8 cellular contexts compared by ENCODE assay signal in genomic region chr6:144215932-144216667, GRCh38.
DNase-seq lines count a peak whose midpoint lies in the region; ATAC-seq, FAIRE-seq and TF ChIP-seq lines count a peak whose summit lies in the region.

No MANE protein-coding gene starts in this region.

- POLR2A ChIA-PET in H1 (lab: Charles Lee; ENCODE audit: partially characterized antibody) = interaction anchor here (0.7 to 1.4 kb wide), 7 partner anchors 9 to 266 kb away, joined by 3 to 6 read pairs (median 3); partner anchors contain the start of gene UTRN

- H3K27ac ChIP-seq in H1 (ENCODE audit: low read depth, low read length) = peak overlapping the region; percentile 49; the same call in 1 of the 2 replicates
- peak overlapping the region; percentile 70 for H3K27ac ChIP-seq in mesenchymal stem cell (ENCODE audit: low read length, poor library complexity, severe bottlenecking)

- no peaks in the 10 kb centered on the region for H3K36me3 ChIP-seq in H1 (ENCODE audit: control insufficient read depth in 2 of 4, insufficient read depth in 4 of 4, low read length in 3 of 4)
- no peaks in the 10 kb centered on the region for H3K36me3 ChIP-seq in mesenchymal stem cell (ENCODE audit: control insufficient read depth in 1 of 2, insufficient read depth in 2 of 2, low read depth in 1 of 2, low read length in 2 of 2)

- H4K5ac ChIP-seq in H1 (ENCODE audit: insufficient read length, low read depth, low read length) = peak overlapping the region; percentile 86

- peak overlapping the region; percentile 80 for H3K18ac ChIP-seq in H1 (ENCODE audit: extremely low read depth, low read length)
- H3K18ac ChIP-seq in mesenchymal stem cell (ENCODE audit: low read depth in 1 of 2, low read length in 2 of 2) = peak overlapping the region; percentile 25 to 96

- no peaks in the 10 kb centered on the region for H4K20me1 ChIP-seq in H1 (replicated peaks in 1 of 2; ENCODE audit: control insufficient read depth in 1 of 2, insufficient read depth in 2 of 2, low read length in 2 of 2)

- ATAC-seq in GM21381 (IDR thresholded peaks at IDR 0.05; ENCODE audit: unreplicated experiment) = peak; percentile 86
- ATAC-seq in activated CD8-positive, alpha-beta memory T cell treated with anti-CD3 and anti-CD28 coated beads, Interleukin-2, amount 10 ng/mL, durations not matched to agents 7 days and 5 days = peak; percentile 94

- peak overlapping the region; percentile 83 for H4K91ac ChIP-seq in H1 (replicated peaks; ENCODE audit: insufficient read length, low read length)
- H4K91ac ChIP-seq in mesenchymal stem cell (ENCODE audit: low read length) = peak overlapping the region; percentile 20

- H3K4me2 ChIP-seq in H1 (ENCODE audit: insufficient read depth in 1 of 2, low read depth in 2 of 2, low read length in 2 of 2) = peak overlapping the region; percentile 70 to 80
- peak overlapping the region; percentile 46 for H3K4me2 ChIP-seq in mesenchymal stem cell (ENCODE audit: low read length, poor library complexity, severe bottlenecking)

- DNase-seq in Calu3 = peak; percentile 89
- peak; percentile 88 for DNase-seq in HTR-8/SVneo (ENCODE audit: insufficient read length, low spot score)
- peak; percentile 91 to 94 for DNase-seq in NOMO-1 (lab: John Stamatoyannopoulos, UW; ENCODE audit: unreplicated experiment in 2 of 2)
- DNase-seq in activated CD8-positive, alpha-beta memory T cell treated with anti-CD3 and anti-CD28 coated beads, Interleukin-2, amount 10 ng/mL, durations not matched to agents 7 days and 5 days = peak; percentile 94
- DNase-seq in H1 (ENCODE audit: low read depth in 1 of 2, low spot score in 2 of 2) = peak; percentile 93 to 98
- DNase-seq in mesenchymal stem cell = peak; percentile 98
- peak; percentile 74 for DNase-seq in stimulated activated CD8-positive, alpha-beta memory T cell treated with anti-CD3 and anti-CD28 coated beads, Interleukin-12 subunit alpha, Interleukin-12 subunit beta, amount 100 ng/mL, for 24 hours (ENCODE audit: extremely low read depth)

- H3K27ac Mint-ChIP-seq in Calu3 (ENCODE audit: unreplicated experiment) = peak overlapping the region; percentile 99
- H3K27ac Mint-ChIP-seq in activated CD8-positive, alpha-beta memory T cell treated with anti-CD3 and anti-CD28 coated beads, Interleukin-2, amount 10 ng/mL, durations not matched to agents 7 days and 5 days = peak overlapping the region; percentile 91

- CTCF ChIA-PET in Calu3 (lab: Charles Lee) (interaction anchor here (1.4 to 1.6 kb wide), 3 partner anchors 100 to 265 kb away, joined by 3 to 5 read pairs (median 3); no protein-coding TSS in a partner anchor), H1 (lab: Charles Lee; ENCODE audit: partially characterized antibody) (interaction anchor here (0.7 to 3.7 kb wide), 16 partner anchors 9 to 258 kb away, joined by 3 to 33 read pairs (median 4); no protein-coding TSS in a partner anchor)
- CTCF ChIA-PET in activated CD8-positive, alpha-beta memory T cell treated with anti-CD3 and anti-CD28 coated beads, Interleukin-2, amount 10 ng/mL, durations not matched to agents 7 days and 5 days (lab: Charles Lee) = interaction anchor here (0.8 to 6.4 kb wide), 15 partner anchors 61 to 273 kb away, joined by 3 to 44 read pairs (median 3); partner anchors contain the start of gene SF3B5

- 2% methylated on average over 49 of the region's 61 CpGs; no CpG with 5 or more reads in 1 of the 2 experiments for WGBS in H1 (ENCODE audit: extremely low coverage in 1 of 2, insufficient coverage in 1 of 2, insufficient read length in 1 of 2, insufficient replicate concordance in 2 of 2, low coverage in 1 of 2, low lambda C conversion rate in 2 of 2, missing lambda C conversion rate in 1 of 2), 2 experiments
- under 1% methylated on average over 61 of the region's 61 CpGs for WGBS in mesenchymal stem cell

- peak overlapping the region; percentile 97; the same call in 1 of the 2 replicates for H4K8ac ChIP-seq in H1 (ENCODE audit: extremely low read depth, insufficient read depth, low read length)
- H4K8ac ChIP-seq in mesenchymal stem cell (ENCODE audit: low read length) = peak overlapping the region; percentile 73

- H2BK12ac ChIP-seq in H1 (ENCODE audit: low read depth, low read length) = peak overlapping the region; percentile 82
- peak overlapping the region in 1 of 2 experiments; percentile 49 for H2BK12ac ChIP-seq in mesenchymal stem cell (ENCODE audit: low read length in 2 of 2)

- peak; percentile 52 for TF ChIP-seq CTCF in Calu3 (IDR thresholded peaks at IDR 0.05; ENCODE audit: unreplicated experiment)
- TF ChIP-seq CTCF in H1 (IDR thresholded peaks at IDR 0.05; ENCODE audit: control extremely low read depth in 1 of 3, insufficient read depth in 1 of 3, low read depth in 1 of 3, low read length in 3 of 3) = peak; percentile 70 to 74 (median 72)

- H2AK5ac ChIP-seq in H1 (ENCODE audit: low read depth, low read length) (no peak overlapping the region), mesenchymal stem cell (ENCODE audit: low read length, severe bottlenecking) (no peak overlapping the region)

- H2BK120ac ChIP-seq in H1 (replicated peaks; ENCODE audit: low read depth, low read length) (peak overlapping the region; percentile 50), mesenchymal stem cell (ENCODE audit: low read depth, low read length) (no peak overlapping the region)

- peaks cover 22% of the 10 kb centered on the region for H3K36me3 Mint-ChIP-seq in Calu3 (ENCODE audit: insufficient read depth, unreplicated experiment)
- H3K36me3 Mint-ChIP-seq in activated CD8-positive, alpha-beta memory T cell treated with anti-CD3 and anti-CD28 coated beads, Interleukin-2, amount 10 ng/mL, durations not matched to agents 7 days and 5 days = peaks cover 1% of the 10 kb centered on the region

- peaks cover 16% of the 10 kb centered on the region for H3K4me1 Mint-ChIP-seq in Calu3 (ENCODE audit: low read depth, unreplicated experiment)
- H3K4me1 Mint-ChIP-seq in activated CD8-positive, alpha-beta memory T cell treated with anti-CD3 and anti-CD28 coated beads, Interleukin-2, amount 10 ng/mL, durations not matched to agents 7 days and 5 days = peaks cover 30% of the 10 kb centered on the region

- H3K23ac ChIP-seq in H1 (ENCODE audit: insufficient read length) = no peak overlapping the region
- H3K23ac ChIP-seq in mesenchymal stem cell (ENCODE audit: low read length in 2 of 2) = peak overlapping the region in 1 of 2 experiments; percentile 57

- H3K4me3 Mint-ChIP-seq in Calu3 (ENCODE audit: low read depth, unreplicated experiment) = peak overlapping the region; percentile 80
- peak overlapping the region; percentile 82 for H3K4me3 Mint-ChIP-seq in activated CD8-positive, alpha-beta memory T cell treated with anti-CD3 and anti-CD28 coated beads, Interleukin-2, amount 10 ng/mL, durations not matched to agents 7 days and 5 days

- intact Hi-C loops in Calu3 (cut with micrococcal nuclease; ENCODE audit: unreplicated experiment) = loop anchor here (2.0 to 5.0 kb wide), 3 partner anchors 66 to 266 kb away; no protein-coding TSS in a partner anchor

- peak in 1 of 2 experiments; percentile 56; a peak in 2 of 3 replicates for TF ChIP-seq POLR2A in H1 (IDR thresholded peaks at IDR 0.05; ENCODE audit: control extremely low read depth in 1 of 2, low read depth in 2 of 2, low read length in 2 of 2)

- BruUV-seq in Calu3 (replicated peaks; lab: Mats Ljungman, UMichigan) = no TSS peak

- H3K9ac ChIP-seq in H1 (replicated peaks in 1 of 4; ENCODE audit: extremely low read depth in 1 of 4, low read depth in 3 of 4, low read length in 3 of 4) (peak overlapping the region in 3 of 4 experiments; percentile 48 to 80 (median 76); a peak in 6 of 7 replicates), mesenchymal stem cell (ENCODE audit: low read length) (peak overlapping the region; percentile 91)

- H3K4ac ChIP-seq in H1 (replicated peaks; ENCODE audit: insufficient read length, low read depth, low read length) (peak overlapping the region; percentile 75), mesenchymal stem cell (ENCODE audit: low read depth in 1 of 2, low read length in 2 of 2) (peak overlapping the region; percentile 42 to 43)

- peaks cover under 1% of the 10 kb centered on the region for H3K27me3 Mint-ChIP-seq in Calu3 (ENCODE audit: unreplicated experiment)
- H3K27me3 Mint-ChIP-seq in activated CD8-positive, alpha-beta memory T cell treated with anti-CD3 and anti-CD28 coated beads, Interleukin-2, amount 10 ng/mL, durations not matched to agents 7 days and 5 days = peaks cover 10% of the 10 kb centered on the region

- H3K14ac ChIP-seq in H1 (ENCODE audit: insufficient read length) = no peak overlapping the region
- peak overlapping the region in 1 of 2 experiments; percentile 89 for H3K14ac ChIP-seq in mesenchymal stem cell (ENCODE audit: low read length in 2 of 2)

- peak; percentile 28 for FAIRE-seq in HTR-8/SVneo (lab: Jason Lieb, UNC)
- peak; percentile 28 for FAIRE-seq in H1 (lab: Jason Lieb, UNC)

- no peaks in the 10 kb centered on the region for H3K9me3 Mint-ChIP-seq in Calu3 (ENCODE audit: low read depth, unreplicated experiment)
- H3K9me3 Mint-ChIP-seq in activated CD8-positive, alpha-beta memory T cell treated with anti-CD3 and anti-CD28 coated beads, Interleukin-2, amount 10 ng/mL, durations not matched to agents 7 days and 5 days (ENCODE audit: low read depth) = no peaks in the 10 kb centered on the region

- H3K56ac ChIP-seq in H1 (replicated peaks; ENCODE audit: insufficient read length, low read depth, low read length) = peak overlapping the region; percentile 79

- H3K4me3 ChIP-seq in H1 (ENCODE audit: extremely low read depth in 1 of 4, insufficient read depth in 2 of 4, low read depth in 3 of 4, low read length in 4 of 4) = peak overlapping the region; percentile 60 to 79 (median 68)
- H3K4me3 ChIP-seq in mesenchymal stem cell (ENCODE audit: insufficient read depth in 1 of 2, low read depth in 1 of 2, low read length in 2 of 2) = peak overlapping the region; percentile 51 to 92

- peaks cover 4% of the 10 kb centered on the region for H3K23me2 ChIP-seq in H1 (ENCODE audit: low read depth, low read length)

- no peaks in the 10 kb centered on the region for H3K9me3 ChIP-seq in H1 (ENCODE audit: insufficient read depth in 2 of 2, low read depth in 1 of 2, low read length in 1 of 2)
- peaks cover 8% of the 10 kb centered on the region for H3K9me3 ChIP-seq in mesenchymal stem cell (ENCODE audit: control insufficient read depth, low read length)

- H2AFZ ChIP-seq in H1 (ENCODE audit: low read length) = peak overlapping the region; percentile 98
- H2AFZ ChIP-seq in mesenchymal stem cell (ENCODE audit: low read depth, low read length) = peak overlapping the region; percentile 80

- H3K79me2 ChIP-seq in H1 (ENCODE audit: control insufficient read depth in 1 of 2, insufficient read depth in 2 of 2, low read length in 2 of 2) = no peaks in the 10 kb centered on the region

- TF ChIP-seq EP300 in H1 (IDR thresholded peaks at IDR 0.05; ENCODE audit: borderline replicate concordance in 1 of 2, low read depth in 2 of 2, low read length in 2 of 2) = 0 out of 3 replicates have a peak, but pooled peaks of 1 of the 2 experiments have one; percentile 13

- H2BK15ac ChIP-seq in H1 (ENCODE audit: low read length) (peak overlapping the region; percentile 36; the same call in 1 of the 2 replicates), mesenchymal stem cell (ENCODE audit: low read depth, poor library complexity, severe bottlenecking) (peak overlapping the region; percentile 75)

- no peaks in the 10 kb centered on the region for H3K79me1 ChIP-seq in H1 (ENCODE audit: low read depth, low read length)
- H3K79me1 ChIP-seq in mesenchymal stem cell (replicated peaks; ENCODE audit: low read length, poor library complexity, severe bottlenecking) = no peaks in the 10 kb centered on the region

- H3K4me1 ChIP-seq in H1 (replicated peaks in 1 of 4; ENCODE audit: control insufficient read depth in 3 of 4, insufficient read depth in 4 of 4, low read length in 3 of 4) (peaks cover 2 to 9% (median 7%) of the 10 kb centered on the region in 4 experiments; a peak in 6 of 7 replicates), mesenchymal stem cell (ENCODE audit: control insufficient read depth, insufficient read depth, low read depth, low read length) (peaks cover 17% of the 10 kb centered on the region)

- H3K27me3 ChIP-seq in H1 (replicated peaks in 1 of 4; ENCODE audit: control insufficient read depth in 3 of 4, extremely low read depth in 1 of 4, insufficient read depth in 3 of 4, low read length in 3 of 4) (no peaks in the 10 kb centered on the region; a peak in 1 of 7 replicates), mesenchymal stem cell (ENCODE audit: control insufficient read depth in 1 of 2, insufficient read depth in 1 of 2, low read length in 2 of 2) (no peaks in the 10 kb centered on the region)

- no peak overlapping the region for H2BK20ac ChIP-seq in H1 (ENCODE audit: low read length)

- TF ChIP-seq RAD21 in H1 (IDR thresholded peaks at IDR 0.05 in 1 of 2, conservative IDR thresholded peaks at IDR 0.05 in 1 of 2; ENCODE audit: low read depth in 2 of 2, low read length in 2 of 2) = peak; percentile 76 to 83

- H2BK5ac ChIP-seq in H1 (ENCODE audit: low read depth, low read length) (peak overlapping the region; percentile 79; the same call in 1 of the 2 replicates), mesenchymal stem cell (ENCODE audit: low read depth, low read length, poor library complexity, severe bottlenecking) (peak overlapping the region; percentile 89)

Comparison
In these comparisons a context has a peak if more than half of its experiments do, and no peak if none do; other contexts are left out.
1. Peak in every context shown above with its lines: DNase-seq, ATAC-seq, H3K4me3 ChIP-seq and H3K27ac ChIP-seq.